In genomic region chr6:21597706-21598273, GRCh38 we compare ENCODE assay signal across 8 cellular contexts. TPM values are rescaled to one million over a fixed set of nuclear protein-coding genes. Genes with fewer than 3 reads are reported as not detected.
DNase-seq lines count a peak whose midpoint lies in the region; ATAC-seq, FAIRE-seq and TF ChIP-seq lines count a peak whose summit lies in the region.

No MANE protein-coding gene starts in this region.

- H3K9me3 ChIP-seq in PC-9 (ENCODE audit: insufficient read depth, low read depth): no peaks in the 10 kb centered on the region
- no peaks in the 10 kb centered on the region for H3K9me3 ChIP-seq in pancreas

- H3K4me3 ChIP-seq in PC-9 (peak overlapping the region; percentile 98), pancreas (peak overlapping the region in 3 of 4 donors; percentile 66 to 74 (median 74))

- H3K4me1 ChIP-seq in PC-9 (replicated peaks; ENCODE audit: insufficient read depth) (peaks cover 23% of the 10 kb centered on the region), pancreas (peaks cover 4 to 10% (median 5%) of the 10 kb centered on the region in 3 donors)

- WGBS in pancreas, 2 donors: 12 to 15% methylated on average over 13 of the region's 13 CpGs

- H3F3A ChIP-seq in PC-9 (ENCODE audit: insufficient read depth, low read depth): peaks cover 16% of the 10 kb centered on the region

- H3K27ac ChIP-seq in PC-9 (no peak overlapping the region), pancreas (peak overlapping the region in 2 of 4 donors; percentile 95)

- no peak for ATAC-seq in pancreas
- ATAC-seq in GM21528 (IDR thresholded peaks at IDR 0.05; ENCODE audit: low FRiP score, unreplicated experiment): no peak
- no peak for ATAC-seq in HG03565 (IDR thresholded peaks at IDR 0.05; ENCODE audit: unreplicated experiment)

- H3K27me3 ChIP-seq in PC-9 (ENCODE audit: insufficient read depth, low read depth) (no peaks in the 10 kb centered on the region), pancreas (no peaks in the 10 kb centered on the region)

- no peaks in the 10 kb centered on the region; the same call in 1 of the 2 replicates for H4K20me1 ChIP-seq in PC-9 (ENCODE audit: insufficient read depth)

- TF ChIP-seq CTCF in PC-9 (conservative IDR thresholded peaks at IDR 0.05): no peak
- TF ChIP-seq CTCF in pancreas (IDR thresholded peaks at IDR 0.05): no peak

- H2AFZ ChIP-seq in PC-9: peak overlapping the region; percentile 73; the same call in 1 of the 2 replicates

- BruUV-seq in PC-9 (replicated peaks; lab: Mats Ljungman, UMichigan): no TSS peak

- H3K9me2 ChIP-seq in PC-9 (ENCODE audit: insufficient read depth): no peaks in the 10 kb centered on the region

- H3K79me2 ChIP-seq in PC-9 (ENCODE audit: low read depth): peaks cover 56% of the 10 kb centered on the region

- CTCF ChIA-PET in PC-9 (lab: Charles Lee) (interaction anchor here (0.7 kb wide), 1 partner anchor 1309 kb away, joined by 3 read pairs; no protein-coding TSS in a partner anchor), HEK293T (lab: Yijun Ruan, JAX) (no interaction called here)

- H3K36me3 ChIP-seq in PC-9 (ENCODE audit: low read depth) (peaks cover 16% of the 10 kb centered on the region; the same call in 1 of the 2 replicates), pancreas (no peaks in the 10 kb centered on the region)

- DNase-seq in ELR (ENCODE audit: low read depth): peak; percentile 50
- DNase-seq in PC-9: no peak
- DNase-seq in fibroblast of gingiva (ENCODE audit: low read depth): peak; percentile 20
- no peak for DNase-seq in pancreas
- no peak for DNase-seq in HEK293T (ENCODE audit: extremely low spot score)
- DNase-seq in activated CD4-positive, alpha-beta T cell treated with anti-CD3 and anti-CD28 coated beads for 4 hours: no peak

- intact Hi-C loops in PC-9 (cut with micrococcal nuclease; ENCODE audit: unreplicated experiment) (loop anchor here (1.0 to 10.0 kb wide), 7 partner anchors 81 to 1137 kb away; no protein-coding TSS in a partner anchor), pancreas (cut with DNase I) (no loop called here)

- POLR2A ChIA-PET in PC-9 (lab: Charles Lee; ENCODE audit: unreplicated experiment) (interaction anchor here (0.6 kb wide), 1 partner anchor 1283 kb away, joined by 4 read pairs; no protein-coding TSS in a partner anchor), HEK293T (lab: Yijun Ruan, JAX) (interaction anchor here (1.1 to 2.1 kb wide), 4 partner anchors 9 to 156 kb away, joined by 3 to 9 read pairs (median 6); no protein-coding TSS in a partner anchor)

- H3K4me2 ChIP-seq in PC-9: peak overlapping the region; percentile 85

- FAIRE-seq in pancreas (lab: Jason Lieb, UNC): no peak

TF ChIP-seq in HEK293T, 16 proteins besides CTCF, POLR2A, EP300 and RAD21:
- TF ChIP-seq ARNT (IDR thresholded peaks at IDR 0.05) (no peak), HDGF (IDR thresholded peaks at IDR 0.05; ENCODE audit: borderline replicate concordance) (no peak), SP1 (IDR thresholded peaks at IDR 0.05) (no peak), L3MBTL2 (conservative IDR thresholded peaks at IDR 0.05) (no peak), PKNOX1 (IDR thresholded peaks at IDR 0.05) (no peak), ZNF384 (IDR thresholded peaks at IDR 0.05) (no peak), NFRKB (IDR thresholded peaks at IDR 0.05) (no peak), LEF1 (IDR thresholded peaks at IDR 0.05; ENCODE audit: borderline replicate concordance) (no peak), SUZ12 (IDR thresholded peaks at IDR 0.05) (no peak), TARDBP (IDR thresholded peaks at IDR 0.05) (no peak), ELF4 (IDR thresholded peaks at IDR 0.05) (no peak), FOXK2 (IDR thresholded peaks at IDR 0.05) (no peak; the same call in 1 of the 2 replicates)

RNA-seq across cellular contexts. Expression of gene SOX4, which starts 4.2 kb away (rescaled TPM):
- 32.8 and 36.1 TPM in 2 replicates for total RNA-seq in PC-9 (2021)
- 10 to 100 TPM in 5 of 6 donors, 1 to 10 TPM in 1; 9.7 to 61.9 (median 13.3) TPM for total RNA-seq in pancreas
- 1 to 10 TPM; 4.7 to 8.7 TPM for polyA plus RNA-seq in pancreas

Comparison
In these comparisons a context has a peak if more than half of its experiments do, and no peak if none do; other contexts are left out.
1. DNase-seq: peak in ELR (single experiment) and fibroblast of gingiva (single experiment); none in PC-9 (0 of 2), pancreas (0 of 6), HEK293T (single experiment) and activated CD4-positive, alpha-beta T cell treated with anti-CD3 and anti-CD28 coated beads for 4 hours (0 of 2).